8 cellular contexts compared by ENCODE assay signal in genomic region chr20:20710847-20711315, GRCh38. TPM values are rescaled to one million over a fixed set of nuclear protein-coding genes. Genes with fewer than 3 reads are reported as not detected.
A peak's percentile ranks its signal among the peaks of the same experiment; 100 is the strongest.
DNase-seq lines count a peak whose midpoint lies in the region; ATAC-seq and TF ChIP-seq lines count a peak whose summit lies in the region.

No MANE protein-coding gene starts in this region.

- ATAC-seq in gastrocnemius medialis (no peak), GM18498 (IDR thresholded peaks at IDR 0.05; ENCODE audit: unreplicated experiment) (no peak)

- in situ Hi-C loops in gastrocnemius medialis (cut with MboI; ENCODE audit: low sequenced_read_pairs in 4 of 4): loop anchor here in 1 of 4 donors (25.0 kb wide), 1 partner anchor 426 kb away; the partner anchor contains the start of gene KIZ

- no peaks in the 10 kb centered on the region for H3K79me2 ChIP-seq in OCI-LY3 (ENCODE audit: low read length)

- H3K4me3 ChIP-seq in HEK293 (ENCODE audit: low read depth, low read length): no peak overlapping the region
- peak overlapping the region; percentile 88 for H3K4me3 ChIP-seq in OCI-LY3 (ENCODE audit: low read length)
- H3K4me3 ChIP-seq in gastrocnemius medialis: peak overlapping the region; percentile 67 to 87 (median 82)

- TF ChIP-seq CTCF in HEK293 (tag by site-specific recombination; IDR thresholded peaks at IDR 0.05) (no peak), OCI-LY3 (IDR thresholded peaks at IDR 0.05; ENCODE audit: low read depth, low read length) (no peak), gastrocnemius medialis (IDR thresholded peaks at IDR 0.05 in 4 of 5, conservative IDR thresholded peaks at IDR 0.05 in 1 of 5) (no peak)

- no peak for TF ChIP-seq POLR2A in gastrocnemius medialis (IDR thresholded peaks at IDR 0.05)

- no peaks in the 10 kb centered on the region for H3K9me3 ChIP-seq in HEK293 (ENCODE audit: control insufficient read depth, insufficient read depth, low read depth, low read length)
- H3K9me3 ChIP-seq in OCI-LY3 (ENCODE audit: insufficient read depth, low read length): no peaks in the 10 kb centered on the region
- no peaks in the 10 kb centered on the region for H3K9me3 ChIP-seq in gastrocnemius medialis

- no peak overlapping the region for H3K27ac ChIP-seq in HEK293 (ENCODE audit: extremely low read depth, low read depth, low read length)
- no peak overlapping the region for H3K27ac ChIP-seq in OCI-LY3 (ENCODE audit: low read length)
- H3K27ac ChIP-seq in epithelial cell of prostate: peak overlapping the region; percentile 74
- H3K27ac ChIP-seq in gastrocnemius medialis: peak overlapping the region; percentile 94 to 98 (median 97)

- H3K27me3 ChIP-seq in OCI-LY3 (ENCODE audit: low read depth, low read length): no peaks in the 10 kb centered on the region
- H3K27me3 ChIP-seq in gastrocnemius medialis: no peaks in the 10 kb centered on the region

- H3K9ac ChIP-seq in OCI-LY3 (ENCODE audit: low read length): no peak overlapping the region

- intact Hi-C loops in gastrocnemius medialis (cut with DNase I; ENCODE audit: low total_unique reads): loop anchor here (10.0 kb wide), 1 partner anchor 636 kb away; no protein-coding TSS in a partner anchor

- H2AFZ ChIP-seq in OCI-LY3 (ENCODE audit: low read depth, low read length): no peak overlapping the region

- H3K4me1 ChIP-seq in HEK293 (ENCODE audit: control insufficient read depth, insufficient read depth, low read length) (0 out of 2 replicates have a peak, but pooled peaks cover 12% of the 10 kb centered on the region), OCI-LY3 (ENCODE audit: low read length) (peaks cover 21% of the 10 kb centered on the region), gastrocnemius medialis (peaks cover 56 to 65% of the 10 kb centered on the region in 2 donors)

- no peaks in the 10 kb centered on the region for H4K20me1 ChIP-seq in OCI-LY3 (ENCODE audit: insufficient read depth, low read length)

- POLR2A ChIA-PET in HEK293 (lab: Yijun Ruan, JAX): interaction anchor here (0.6 kb wide), 1 partner anchor 592 kb away, joined by 5 read pairs; the partner anchor contains the start of gene XRN2

- CTCF ChIA-PET in HEK293 (lab: Yijun Ruan, JAX): no interaction called here

- peak overlapping the region; percentile 85 for H3K4me2 ChIP-seq in OCI-LY3 (ENCODE audit: low read length)

- DNase-seq in DMS53 treated with DMSO at 0.1 percent for 48 hours (lab: John Stamatoyannopoulos, UW; ENCODE audit: unreplicated experiment) (peak; percentile 71), epithelial cell of prostate (ENCODE audit: low read depth, low spot score) (peak; percentile 37), gastrocnemius medialis (peak; percentile 30 to 45), superior temporal gyrus (ENCODE audit: extremely low spot score) (no peak)
- DNase-seq in activated CD8-positive, alpha-beta memory T cell treated with anti-CD3 and anti-CD28 coated beads for 24 hours: no peak

- H3K36me3 ChIP-seq in HEK293 (ENCODE audit: control insufficient read depth in 2 of 2, insufficient read depth in 1 of 2, low read length in 2 of 2) (no peaks in the 10 kb centered on the region), OCI-LY3 (replicated peaks; ENCODE audit: low read depth, low read length) (no peaks in the 10 kb centered on the region), gastrocnemius medialis (no peaks in the 10 kb centered on the region)

TF ChIP-seq in HEK293, 187 proteins besides CTCF, POLR2A, EP300 and RAD21:
- 0 out of 2 replicates have a peak, but pooled peaks have one; percentile 15 for TF ChIP-seq PRDM10 (tag by site-specific recombination; IDR thresholded peaks at IDR 0.05)
- TF ChIP-seq SCRT2 (tag by site-specific recombination; IDR thresholded peaks at IDR 0.05): peak; percentile 56
- TF ChIP-seq PRDM1 (tag by site-specific recombination; IDR thresholded peaks at IDR 0.05): peak; percentile 76
- TF ChIP-seq SCRT1 (tag by site-specific recombination; IDR thresholded peaks at IDR 0.05; ENCODE audit: borderline replicate concordance): peak; percentile 79; the same call in 1 of the 2 replicates
- TF ChIP-seq ZBTB20 (tag by site-specific recombination; IDR thresholded peaks at IDR 0.05): peak; percentile 96
- TF ChIP-seq ZNF157 (tag by site-specific recombination; IDR thresholded peaks at IDR 0.05): no peak
- no peak for TF ChIP-seq ZNF391 (tag by site-specific recombination; IDR thresholded peaks at IDR 0.05; ENCODE audit: borderline replicate concordance, low read depth)

RNA-seq across cellular contexts. Expression of gene RALGAPA2, which starts 1.6 kb away (rescaled TPM):
- 10 to 100 TPM; 43.2 to 56.9 (median 52.0) TPM for total RNA-seq in gastrocnemius medialis

Comparison
In these comparisons a context has a peak if more than half of its experiments do, and no peak if none do; other contexts are left out.
1. DNase-seq: peak in DMS53 treated with DMSO at 0.1 percent for 48 hours (single experiment), epithelial cell of prostate (single experiment) and gastrocnemius medialis (2 of 2); none in activated CD8-positive, alpha-beta memory T cell treated with anti-CD3 and anti-CD28 coated beads for 24 hours (single experiment) and superior temporal gyrus (single experiment).
2. H3K27ac ChIP-seq: peak in epithelial cell of prostate (single experiment) and gastrocnemius medialis (4 of 4); none in HEK293 (single experiment) and OCI-LY3 (single experiment).